Comparison of ENCODE assay signal across 8 cellular contexts in the genomic region with DNA sequence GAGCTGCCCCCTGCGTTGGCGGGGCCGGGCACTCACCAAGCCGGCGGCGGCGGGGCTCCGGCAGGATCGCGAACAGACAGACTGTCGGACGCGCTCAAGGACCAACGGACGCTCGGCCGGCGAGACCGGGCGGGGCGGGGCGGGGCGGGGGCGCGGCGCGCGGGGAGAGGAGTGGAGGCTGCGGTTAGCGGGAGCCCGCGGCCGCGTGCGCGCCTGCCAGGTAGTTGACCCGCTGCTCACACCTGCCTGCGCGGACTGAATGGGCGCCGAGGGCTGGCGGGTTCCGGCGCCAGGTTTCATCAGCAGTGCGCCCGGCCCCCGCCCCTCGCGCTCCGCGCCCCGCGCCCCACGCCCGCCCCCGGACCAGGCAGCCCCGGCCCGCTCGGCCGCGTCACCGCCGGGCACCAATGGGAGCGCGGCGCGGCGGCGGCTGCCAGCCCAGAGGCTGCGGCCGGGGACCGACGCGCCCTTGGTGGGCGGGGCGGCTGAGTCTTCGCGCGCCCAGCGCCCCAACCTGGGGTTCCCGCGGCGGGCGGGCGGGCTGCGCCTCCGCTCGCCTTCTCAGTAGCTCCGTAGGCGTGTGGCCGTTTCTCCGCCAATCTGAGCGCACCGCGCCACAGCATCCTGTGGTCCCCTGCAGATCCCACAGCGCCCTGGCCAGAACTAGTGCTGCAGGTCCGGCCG. TPM values are rescaled to one million over a fixed set of nuclear protein-coding genes. Genes with fewer than 3 reads are reported as not detected.
DNase-seq lines count a peak whose midpoint lies in the region; ATAC-seq and TF ChIP-seq lines count a peak whose summit lies in the region.

A gene (minus strand): TSS at position 309 of the 684 bp plus-strand sequence. CDS start 59,500 bp downstream, outside the sequence.

- H3K9me3 ChIP-seq in colonic mucosa: no peaks in the 10 kb centered on the region

- no peaks in the 10 kb centered on the region for H3K4me1 ChIP-seq in colonic mucosa

- no peaks in the 10 kb centered on the region for H3K36me3 ChIP-seq in colonic mucosa

- H3K4me3 ChIP-seq in colonic mucosa: peak within 1 kb of the TSS; percentile 92

- no peaks in the 10 kb centered on the region for H3K27me3 ChIP-seq in colonic mucosa
- H3K27me3 ChIP-seq in layer of hippocampus (ENCODE audit: control insufficient read depth, insufficient read depth, low read length): no peaks in the 10 kb centered on the region

- no peak for TF ChIP-seq CTCF in colonic mucosa (IDR thresholded peaks at IDR 0.05)

- peak within 1 kb of the TSS; percentile 86 to 89 for H3K9ac ChIP-seq in colonic mucosa (ENCODE audit: low read depth in 2 of 2, low read length in 2 of 2)

- DNase-seq in Ammon's horn (ENCODE audit: low spot score): peak; percentile 80
- DNase-seq in NCI-H460 (ENCODE audit: extremely low read depth, low read depth): peak; percentile 74
- peak; percentile 86 to 90 for DNase-seq in activated CD4-positive, alpha-beta T cell treated with anti-CD3 and anti-CD28 coated beads for 4 hours
- DNase-seq in colonic mucosa: peak; percentile 77
- peak; percentile 80 to 86 for DNase-seq in stimulated activated CD4-positive, alpha-beta T cell treated with anti-CD3 and anti-CD28 coated beads, Interleukin-1b, Interleukin-23, amount 100 ng/mL, for 4 hours (ENCODE audit: low read depth in 2 of 2)

- intact Hi-C loops in colonic mucosa (cut with DNase I): no loop called here

- H3K27ac ChIP-seq in colonic mucosa (peak within 1 kb of the TSS; percentile 89), layer of hippocampus (ENCODE audit: low read depth, low read length) (peak within 1 kb of the TSS; percentile 71)

- ATAC-seq in GM19025 (IDR thresholded peaks at IDR 0.05; ENCODE audit: low read depth, unreplicated experiment) (peak; percentile 87), HG03280 (IDR thresholded peaks at IDR 0.05; ENCODE audit: unreplicated experiment) (peak; percentile 88)

RNA-seq across cellular contexts. Expression of the gene that starts here (rescaled TPM):
- total RNA-seq in NCI-H460 (2014; rRNA removed; shearing (Covaris generic)): 39.5 and 40.2 TPM in 2 replicates
- polyA plus RNA-seq in NCI-H460 (2014; cell fraction: nucleus; rRNA removed): 25.8 and 29.9 TPM in 2 replicates
- 10 to 100 TPM; 52.4 to 62.8 TPM for total RNA-seq in colonic mucosa

Comparison
In these comparisons a context has a peak if more than half of its experiments do, and no peak if none do; other contexts are left out.
1. Peak in every context shown above with its lines: DNase-seq, ATAC-seq, H3K4me3 ChIP-seq and H3K27ac ChIP-seq.